Comparison of ENCODE assay signal across 9 cellular contexts in genomic region chr17:8117367-8117979, GRCh38. TPM values are rescaled to one million over a fixed set of nuclear protein-coding genes. Genes with fewer than 3 reads are reported as not detected.
A peak's percentile ranks its signal among the peaks of the same experiment; 100 is the strongest.
DNase-seq lines count a peak whose midpoint lies in the region; ATAC-seq and TF ChIP-seq lines count a peak whose summit lies in the region.
"Had no signal": no experiment of that assay in that cellular context is flagged by ENCODE, and none has a peak within 500 bp of the region (broad histone marks: within the 10 kb centered on the region; RNA-seq: fewer than 3 reads in every experiment).

No MANE protein-coding gene starts in this region.

- no peak for TF ChIP-seq POLR2A in vagina (IDR thresholded peaks at IDR 0.05)

- H3K36me3 ChIP-seq in heart right ventricle, result no peaks in the 10 kb centered on the region
- H3K36me3 ChIP-seq in lower lobe of right lung, result no peaks in the 10 kb centered on the region
- H3K36me3 ChIP-seq in vagina, result no peaks in the 10 kb centered on the region

- peaks cover 14 to 54% (median 40%) of the 10 kb centered on the region in 9 donors for H3K4me1 ChIP-seq in heart right ventricle
- H3K4me1 ChIP-seq in lower lobe of right lung, result peaks cover 46% of the 10 kb centered on the region
- H3K4me1 ChIP-seq in vagina, result peaks cover 42% of the 10 kb centered on the region

- ATAC-seq in heart right ventricle (no peak), left ventricle myocardium superior (no peak), lower lobe of right lung (no peak), HG03571 (IDR thresholded peaks at IDR 0.05; ENCODE audit: unreplicated experiment) (no peak)

- TF ChIP-seq CTCF in heart right ventricle (IDR thresholded peaks at IDR 0.05) (no peak), lower lobe of right lung (IDR thresholded peaks at IDR 0.05) (no peak), vagina (IDR thresholded peaks at IDR 0.05) (no peak)

- H3K9me3 ChIP-seq in heart right ventricle (no peaks in the 10 kb centered on the region), lower lobe of right lung (no peaks in the 10 kb centered on the region), vagina (no peaks in the 10 kb centered on the region)

- intact Hi-C loops in heart right ventricle (cut with DNase I) (loop anchor here in 3 of 10 donors (5.0 kb wide), 3 partner anchors 40 to 180 kb away; partner anchors contain the start of gene SLC25A35 (in 1 of the 3)), left ventricle myocardium superior (cut with micrococcal nuclease) (no loop called here), lower lobe of right lung (cut with DNase I) (no loop called here), vagina (cut with DNase I) (no loop called here)

- H3K4me3 ChIP-seq in heart right ventricle (peak overlapping the region in 9 of 10 donors; percentile 36 to 91 (median 65)), lower lobe of right lung (peak overlapping the region; percentile 74), vagina (peak overlapping the region; percentile 50 to 76)

- DNase-seq in heart right ventricle, result peak in 1 of 2 donors; percentile 14
- DNase-seq in left ventricle myocardium superior, result no peak
- DNase-seq in lower lobe of right lung, result peak; percentile 50
- no peak for DNase-seq in vagina (ENCODE audit: extremely low spot score in 2 of 2)
- no peak for DNase-seq in T1000 (lab: John Stamatoyannopoulos, UW)
- no peak for DNase-seq in stimulated activated CD4-positive, alpha-beta T cell treated with anti-CD3 and anti-CD28 coated beads, Interleukin-2, amount 100 ng/mL, for 24 hours
- DNase-seq: NCI-H774 had no signal

- no peak overlapping the region for H3K27ac ChIP-seq in heart right ventricle
- H3K27ac ChIP-seq in angular gyrus (ENCODE audit: low read depth, low read length), result peak overlapping the region; percentile 90
- no peak overlapping the region for H3K27ac ChIP-seq in lower lobe of right lung
- peak overlapping the region; percentile 98 for H3K27ac ChIP-seq in vagina

- peaks cover 0 to 78% (median 48%) of the 10 kb centered on the region in 7 donors for H3K27me3 ChIP-seq in heart right ventricle
- peaks cover 68% of the 10 kb centered on the region for H3K27me3 ChIP-seq in lower lobe of right lung (ENCODE audit: low read depth)
- no peaks in the 10 kb centered on the region for H3K27me3 ChIP-seq in vagina

- WGBS in heart right ventricle, 2 donors, result 8 to 10% methylated on average over 18 of the region's 18 CpGs

RNA-seq across cellular contexts. Expression of gene ALOXE3, which starts 0.8 kb away (rescaled TPM):
- total RNA-seq in heart right ventricle (not detected), left ventricle myocardium superior (not detected), lower lobe of right lung (not detected), vagina (1.5 TPM)
- polyA plus RNA-seq in heart right ventricle, result under 1 TPM in 1 of 2 donors, not detected in 1; 0.09 TPM

RNA-seq across cellular contexts. Expression of gene HES7, which starts 6.4 kb away (rescaled TPM):
- total RNA-seq in heart right ventricle (under 1 TPM in 5 of 10 donors, not detected in 5; 0.17 to 0.52 (median 0.38) TPM), left ventricle myocardium superior (not detected), lower lobe of right lung (0.21 TPM), vagina (not detected)
- 1 to 10 TPM in 1 of 2 donors, under 1 TPM in 1; 0.91 to 1.5 TPM for polyA plus RNA-seq in heart right ventricle

RNA-seq across cellular contexts. Expression of gene ALOX12B, which starts 30.0 kb away (rescaled TPM):
- not detected for total RNA-seq in heart right ventricle
- not detected for polyA plus RNA-seq in heart right ventricle
- total RNA-seq in left ventricle myocardium superior, result not detected
- total RNA-seq in lower lobe of right lung, result not detected
- 15.0 TPM for total RNA-seq in vagina

RNA-seq across cellular contexts. Expression of gene PER1, which starts 34.7 kb away (rescaled TPM):
- 100 to 1,000 TPM in 6 of 10 donors, 10 to 100 TPM in 4; 37.4 to 154 (median 112) TPM for total RNA-seq in heart right ventricle
- polyA plus RNA-seq in heart right ventricle, result 100 to 1,000 TPM; 112 to 135 TPM
- total RNA-seq in left ventricle myocardium superior, result 126 TPM
- 252 TPM for total RNA-seq in lower lobe of right lung
- 215 TPM for total RNA-seq in vagina

RNA-seq across cellular contexts. Expression of gene VAMP2, which starts 45.3 kb away (rescaled TPM):
- 10 to 100 TPM; 46.8 to 67.8 (median 62.7) TPM for total RNA-seq in heart right ventricle
- polyA plus RNA-seq in heart right ventricle, result 10 to 100 TPM; 49.0 to 54.3 TPM
- 62.3 TPM for total RNA-seq in left ventricle myocardium superior
- 77.0 TPM for total RNA-seq in lower lobe of right lung
- total RNA-seq in vagina, result 35.6 TPM

Comparison
In these comparisons a context has a peak if more than half of its experiments do, and no peak if none do; other contexts are left out.
1. H3K27ac ChIP-seq: peak in angular gyrus (single experiment) and vagina (single experiment); none in heart right ventricle (0 of 10) and lower lobe of right lung (single experiment).
2. RNA of gene ALOX12B, which starts 30.0 kb away (total RNA-seq): 15.0 TPM in vagina (single experiment); not detected in lower lobe of right lung (single experiment), not detected in heart right ventricle and not detected in left ventricle myocardium superior (single experiment); every median in the first group is over 10 times any median in the second.
3. Peak in every context shown above with its lines, with median percentiles within 50 percentile points of each other: H3K4me3 ChIP-seq.